In genomic region chr9:80061940-80062339, GRCh38 we compare ENCODE assay signal across 9 cellular contexts.
DNase-seq lines count a peak whose midpoint lies in the region; ATAC-seq and TF ChIP-seq lines count a peak whose summit lies in the region.
"Had no signal": no experiment of that assay in that cellular context is flagged by ENCODE, and none has a peak within 500 bp of the region (broad histone marks: within the 10 kb centered on the region; RNA-seq: fewer than 3 reads in every experiment).

No MANE protein-coding gene starts in this region.

- peaks cover 0 to 5% (median 0%) of the 10 kb centered on the region in 5 donors for H3K27me3 Mint-ChIP-seq in naive thymus-derived CD4-positive, alpha-beta T cell

- H3K27me3 ChIP-seq in SJCRH30 (no peaks in the 10 kb centered on the region), sigmoid colon (no peaks in the 10 kb centered on the region)
- H3K27me3 ChIP-seq in naive thymus-derived CD4-positive, alpha-beta T cell (ENCODE audit: control insufficient read depth in 2 of 2, insufficient read depth in 2 of 2, low read length in 2 of 2) = no peaks in the 10 kb centered on the region

- no peak overlapping the region for H3K27ac Mint-ChIP-seq in naive thymus-derived CD4-positive, alpha-beta T cell

- DNase-seq in GM04504 (ENCODE audit: low read depth) = peak; percentile 79
- peak; percentile 88 to 97 for DNase-seq in SJCRH30
- peak; percentile 98 for DNase-seq in foreskin fibroblast
- DNase-seq in sigmoid colon = peak; percentile 75
- no peak for DNase-seq in NOMO-1 treated with dmso at 0.1 percent for 144 hours (lab: John Stamatoyannopoulos, UW; ENCODE audit: unreplicated experiment)
- no peak for DNase-seq in DMS114 treated with DMSO at 0.1 percent for 48 hours (lab: John Stamatoyannopoulos, UW; ENCODE audit: unreplicated experiment)
- no peak for DNase-seq in naive thymus-derived CD4-positive, alpha-beta T cell
- DNase-seq: OCI-M1 had no signal

- 38 to 57% methylated on average over 2 of the region's 2 CpGs for WGBS in sigmoid colon, 2 donors

- CTCF ChIA-PET in naive thymus-derived CD4-positive, alpha-beta T cell (lab: Charles Lee) = no interaction called here

- no peak for TF ChIP-seq EP300 in sigmoid colon (IDR thresholded peaks at IDR 0.05)

- POLR2A ChIA-PET in naive thymus-derived CD4-positive, alpha-beta T cell (lab: Charles Lee) = no interaction called here

- H3K4me1 ChIP-seq in SJCRH30 (peaks cover 27% of the 10 kb centered on the region), sigmoid colon (peaks cover 0 to 17% (median 11%) of the 10 kb centered on the region in 4 donors)
- H3K4me1 ChIP-seq in naive thymus-derived CD4-positive, alpha-beta T cell (ENCODE audit: control insufficient read depth in 2 of 2, insufficient read depth in 2 of 2, low read length in 2 of 2) = no peaks in the 10 kb centered on the region

- intact Hi-C loops in sigmoid colon (cut with DNase I) = no loop called here
- intact Hi-C loops in naive thymus-derived CD4-positive, alpha-beta T cell (cut with micrococcal nuclease) = no loop called here

- ATAC-seq in HG03520 (IDR thresholded peaks at IDR 0.05; ENCODE audit: unreplicated experiment) = no peak
- ATAC-seq in naive thymus-derived CD4-positive, alpha-beta T cell = no peak

- H3K4me3 ChIP-seq in SJCRH30 (no peak overlapping the region), foreskin fibroblast (ENCODE audit: low read depth in 1 of 2, low read length in 2 of 2) (no peak overlapping the region), sigmoid colon (no peak overlapping the region)
- no peak overlapping the region for H3K4me3 ChIP-seq in naive thymus-derived CD4-positive, alpha-beta T cell (ENCODE audit: low read length)

- H3K36me3 ChIP-seq in SJCRH30 (no peaks in the 10 kb centered on the region), sigmoid colon (no peaks in the 10 kb centered on the region)
- no peaks in the 10 kb centered on the region for H3K36me3 ChIP-seq in naive thymus-derived CD4-positive, alpha-beta T cell (ENCODE audit: control insufficient read depth in 2 of 3, insufficient read depth in 3 of 3, low read length in 3 of 3)

- peaks cover 0 to 7% (median 0%) of the 10 kb centered on the region in 11 donors for H3K9me3 Mint-ChIP-seq in naive thymus-derived CD4-positive, alpha-beta T cell

- H3K4me3 Mint-ChIP-seq in naive thymus-derived CD4-positive, alpha-beta T cell = no peak overlapping the region

- H3K27ac ChIP-seq in SJCRH30 (peak overlapping the region; percentile 58), sigmoid colon (peak overlapping the region; percentile 24 to 76 (median 51))
- no peak overlapping the region for H3K27ac ChIP-seq in naive thymus-derived CD4-positive, alpha-beta T cell (ENCODE audit: low read depth, low read length)

- TF ChIP-seq POLR2A in sigmoid colon (IDR thresholded peaks at IDR 0.05) = no peak

- TF ChIP-seq CTCF in foreskin fibroblast (IDR thresholded peaks at IDR 0.05; ENCODE audit: low read depth, low read length) = no peak
- no peak for TF ChIP-seq CTCF in sigmoid colon (IDR thresholded peaks at IDR 0.05)

- H3K4me1 Mint-ChIP-seq in naive thymus-derived CD4-positive, alpha-beta T cell = no peaks in the 10 kb centered on the region

- H3K9me3 ChIP-seq in SJCRH30 (replicated peaks) (no peaks in the 10 kb centered on the region; the same call in 1 of the 2 replicates), sigmoid colon (peaks cover 0 to 6% (median 2%) of the 10 kb centered on the region in 4 donors)
- no peaks in the 10 kb centered on the region for H3K9me3 ChIP-seq in naive thymus-derived CD4-positive, alpha-beta T cell (ENCODE audit: control insufficient read depth in 2 of 3, low read length in 3 of 3)

- H3K36me3 Mint-ChIP-seq in naive thymus-derived CD4-positive, alpha-beta T cell = no peaks in the 10 kb centered on the region

Comparison
In these comparisons a context has a peak if more than half of its experiments do, and no peak if none do; other contexts are left out.
1. DNase-seq: peak in GM04504 (single experiment), SJCRH30 (2 of 2), foreskin fibroblast (2 of 2) and sigmoid colon (single experiment); none in NOMO-1 treated with dmso at 0.1 percent for 144 hours (single experiment), DMS114 treated with DMSO at 0.1 percent for 48 hours (single experiment) and naive thymus-derived CD4-positive, alpha-beta T cell (0 of 9).